In the genomic region with DNA sequence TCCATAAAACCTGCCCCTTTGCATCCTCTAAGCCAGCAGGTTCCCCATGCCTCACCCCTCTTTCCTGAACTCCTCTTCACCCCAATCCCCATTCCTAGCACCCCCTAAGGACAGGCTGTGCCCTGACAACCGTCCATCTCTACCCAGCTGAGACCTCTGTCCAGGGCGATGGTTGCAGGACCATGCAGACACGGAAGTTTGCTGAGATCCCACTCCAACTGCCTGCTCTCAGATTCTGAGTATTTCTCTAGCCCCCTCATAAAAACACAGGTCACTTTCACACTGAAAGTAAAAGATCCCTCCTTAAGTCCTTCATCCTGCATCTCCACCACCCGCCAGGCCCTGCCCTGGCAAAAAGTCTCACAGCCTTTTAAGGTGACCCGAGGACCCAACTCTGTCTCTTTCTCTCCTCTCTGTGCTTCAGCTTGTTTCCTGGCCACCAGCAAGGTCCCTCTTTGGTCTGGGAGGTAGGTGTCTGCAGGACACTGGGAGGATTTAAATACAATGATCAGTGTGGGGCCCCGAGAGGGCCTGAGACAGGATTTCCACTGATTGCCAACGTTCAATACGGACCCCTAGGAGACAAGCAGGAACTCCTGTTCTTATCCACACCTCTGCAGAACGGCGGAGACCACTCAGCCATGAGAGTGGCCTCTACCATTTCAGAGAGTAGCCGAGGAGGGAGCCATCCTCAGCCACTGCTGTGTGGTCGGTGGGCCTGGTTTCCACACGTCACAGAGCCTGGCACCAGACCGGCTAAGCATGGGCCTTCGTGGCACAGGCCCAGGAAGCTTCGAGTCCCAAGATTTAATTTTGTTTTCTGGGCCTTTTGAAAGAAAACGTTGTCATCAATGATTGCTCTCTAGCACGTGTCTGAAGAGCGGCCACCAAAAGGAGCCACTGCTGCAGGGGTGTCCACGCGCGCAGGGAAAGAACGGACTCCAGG, we compare ENCODE assay signal across 1 cellular context.
TF ChIP-seq lines count a peak whose summit lies in the region.

No MANE protein-coding gene starts in this region.

TF ChIP-seq in SK-N-SH, 30 proteins besides CTCF, POLR2A, EP300 and RAD21:
- TF ChIP-seq MXI1 (IDR thresholded peaks at IDR 0.05; ENCODE audit: low read depth, low read length) (no peak), TEAD4 (IDR thresholded peaks at IDR 0.05; ENCODE audit: borderline replicate concordance, insufficient read depth) (no peak), RCOR1 (IDR thresholded peaks at IDR 0.05; ENCODE audit: low read length) (no peak)
